Comparison of ENCODE assay signal across 1 cellular context in the genomic region with DNA sequence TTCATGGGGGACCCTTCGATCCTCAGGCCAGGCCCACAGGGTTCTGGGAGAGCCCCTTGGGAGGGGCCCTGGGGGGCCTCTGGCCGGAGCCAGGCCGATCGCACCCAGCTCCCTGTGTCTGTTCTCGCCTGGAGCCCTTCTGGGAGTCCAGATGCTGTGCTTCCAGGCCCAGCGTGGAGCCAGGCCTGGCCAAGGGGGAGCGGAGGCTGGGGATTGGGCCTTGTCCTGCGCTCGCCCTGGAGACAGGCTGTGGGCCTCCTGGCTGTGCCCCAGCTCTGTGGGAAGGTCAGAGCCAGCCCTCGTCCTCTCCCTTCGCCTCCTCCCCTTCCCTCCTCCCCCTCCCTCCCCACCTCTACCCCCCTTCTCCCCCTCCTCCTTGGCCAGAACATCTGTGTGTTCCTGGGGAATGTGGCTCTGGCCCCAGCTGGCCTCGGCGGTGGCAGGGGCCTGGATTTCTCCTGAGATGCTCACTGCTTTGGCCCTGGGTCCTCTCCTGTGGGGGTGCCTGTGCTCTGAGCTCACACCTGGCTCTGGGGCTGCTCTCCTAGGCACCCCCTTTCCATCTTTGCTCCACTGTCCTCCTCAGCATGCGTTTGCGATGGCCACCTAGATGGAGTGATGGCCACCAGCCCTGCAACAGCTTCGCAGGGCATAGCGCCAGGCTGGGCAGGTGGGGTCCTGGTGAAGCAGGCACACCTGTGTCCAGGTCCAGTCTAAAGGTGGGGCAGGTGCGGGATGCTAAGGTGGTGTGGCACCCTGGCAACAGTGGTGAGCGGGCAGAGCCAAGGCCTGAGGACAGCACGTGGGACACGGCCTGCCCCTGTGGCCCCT.
TF ChIP-seq lines count a peak whose summit lies in the region.

No MANE protein-coding gene starts in this region.

TF ChIP-seq in SK-N-SH, 30 proteins besides CTCF, POLR2A, EP300 and RAD21 (continued from another document):
- TF ChIP-seq, protein P1, sequence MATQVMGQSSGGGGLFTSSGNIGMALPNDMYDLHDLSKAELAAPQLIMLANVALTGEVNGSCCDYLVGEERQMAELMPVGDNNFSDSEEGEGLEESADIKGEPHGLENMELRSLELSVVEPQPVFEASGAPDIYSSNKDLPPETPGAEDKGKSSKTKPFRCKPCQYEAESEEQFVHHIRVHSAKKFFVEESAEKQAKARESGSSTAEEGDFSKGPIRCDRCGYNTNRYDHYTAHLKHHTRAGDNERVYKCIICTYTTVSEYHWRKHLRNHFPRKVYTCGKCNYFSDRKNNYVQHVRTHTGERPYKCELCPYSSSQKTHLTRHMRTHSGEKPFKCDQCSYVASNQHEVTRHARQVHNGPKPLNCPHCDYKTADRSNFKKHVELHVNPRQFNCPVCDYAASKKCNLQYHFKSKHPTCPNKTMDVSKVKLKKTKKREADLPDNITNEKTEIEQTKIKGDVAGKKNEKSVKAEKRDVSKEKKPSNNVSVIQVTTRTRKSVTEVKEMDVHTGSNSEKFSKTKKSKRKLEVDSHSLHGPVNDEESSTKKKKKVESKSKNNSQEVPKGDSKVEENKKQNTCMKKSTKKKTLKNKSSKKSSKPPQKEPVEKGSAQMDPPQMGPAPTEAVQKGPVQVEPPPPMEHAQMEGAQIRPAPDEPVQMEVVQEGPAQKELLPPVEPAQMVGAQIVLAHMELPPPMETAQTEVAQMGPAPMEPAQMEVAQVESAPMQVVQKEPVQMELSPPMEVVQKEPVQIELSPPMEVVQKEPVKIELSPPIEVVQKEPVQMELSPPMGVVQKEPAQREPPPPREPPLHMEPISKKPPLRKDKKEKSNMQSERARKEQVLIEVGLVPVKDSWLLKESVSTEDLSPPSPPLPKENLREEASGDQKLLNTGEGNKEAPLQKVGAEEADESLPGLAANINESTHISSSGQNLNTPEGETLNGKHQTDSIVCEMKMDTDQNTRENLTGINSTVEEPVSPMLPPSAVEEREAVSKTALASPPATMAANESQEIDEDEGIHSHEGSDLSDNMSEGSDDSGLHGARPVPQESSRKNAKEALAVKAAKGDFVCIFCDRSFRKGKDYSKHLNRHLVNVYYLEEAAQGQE (IDR thresholded peaks at IDR 0.05; ENCODE audit: low read depth, low read length) = no peak
- TF ChIP-seq POLR2AphosphoS5 (IDR thresholded peaks at IDR 0.05; ENCODE audit: low read depth, low read length) = peak; percentile 47; the same call in 1 of the 2 replicates
- TF ChIP-seq FOXM1 (IDR thresholded peaks at IDR 0.05; ENCODE audit: low read depth) = no peak
- TF ChIP-seq MEF2A (IDR thresholded peaks at IDR 0.05; ENCODE audit: borderline replicate concordance, low read depth) = no peak
- 0 out of 2 replicates have a peak, but pooled peaks have one; percentile 36 for TF ChIP-seq RFX5 (IDR thresholded peaks at IDR 0.05; ENCODE audit: low read length)
- no peak for TF ChIP-seq NFIC (IDR thresholded peaks at IDR 0.05; ENCODE audit: borderline replicate concordance)
- TF ChIP-seq TEAD4 (IDR thresholded peaks at IDR 0.05; ENCODE audit: borderline replicate concordance, insufficient read depth) = no peak
- TF ChIP-seq, protein P2, sequence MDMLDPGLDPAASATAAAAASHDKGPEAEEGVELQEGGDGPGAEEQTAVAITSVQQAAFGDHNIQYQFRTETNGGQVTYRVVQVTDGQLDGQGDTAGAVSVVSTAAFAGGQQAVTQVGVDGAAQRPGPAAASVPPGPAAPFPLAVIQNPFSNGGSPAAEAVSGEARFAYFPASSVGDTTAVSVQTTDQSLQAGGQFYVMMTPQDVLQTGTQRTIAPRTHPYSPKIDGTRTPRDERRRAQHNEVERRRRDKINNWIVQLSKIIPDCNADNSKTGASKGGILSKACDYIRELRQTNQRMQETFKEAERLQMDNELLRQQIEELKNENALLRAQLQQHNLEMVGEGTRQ (IDR thresholded peaks at IDR 0.05; ENCODE audit: borderline replicate concordance, low read depth, low read length) = no peak
- no peak for TF ChIP-seq NRF1 (IDR thresholded peaks at IDR 0.05; ENCODE audit: low read depth, low read length)
- no peak for TF ChIP-seq SIN3A (IDR thresholded peaks at IDR 0.05; ENCODE audit: borderline replicate concordance, low read depth, low read length)
